10 cellular contexts compared by ENCODE assay signal in the genomic region with DNA sequence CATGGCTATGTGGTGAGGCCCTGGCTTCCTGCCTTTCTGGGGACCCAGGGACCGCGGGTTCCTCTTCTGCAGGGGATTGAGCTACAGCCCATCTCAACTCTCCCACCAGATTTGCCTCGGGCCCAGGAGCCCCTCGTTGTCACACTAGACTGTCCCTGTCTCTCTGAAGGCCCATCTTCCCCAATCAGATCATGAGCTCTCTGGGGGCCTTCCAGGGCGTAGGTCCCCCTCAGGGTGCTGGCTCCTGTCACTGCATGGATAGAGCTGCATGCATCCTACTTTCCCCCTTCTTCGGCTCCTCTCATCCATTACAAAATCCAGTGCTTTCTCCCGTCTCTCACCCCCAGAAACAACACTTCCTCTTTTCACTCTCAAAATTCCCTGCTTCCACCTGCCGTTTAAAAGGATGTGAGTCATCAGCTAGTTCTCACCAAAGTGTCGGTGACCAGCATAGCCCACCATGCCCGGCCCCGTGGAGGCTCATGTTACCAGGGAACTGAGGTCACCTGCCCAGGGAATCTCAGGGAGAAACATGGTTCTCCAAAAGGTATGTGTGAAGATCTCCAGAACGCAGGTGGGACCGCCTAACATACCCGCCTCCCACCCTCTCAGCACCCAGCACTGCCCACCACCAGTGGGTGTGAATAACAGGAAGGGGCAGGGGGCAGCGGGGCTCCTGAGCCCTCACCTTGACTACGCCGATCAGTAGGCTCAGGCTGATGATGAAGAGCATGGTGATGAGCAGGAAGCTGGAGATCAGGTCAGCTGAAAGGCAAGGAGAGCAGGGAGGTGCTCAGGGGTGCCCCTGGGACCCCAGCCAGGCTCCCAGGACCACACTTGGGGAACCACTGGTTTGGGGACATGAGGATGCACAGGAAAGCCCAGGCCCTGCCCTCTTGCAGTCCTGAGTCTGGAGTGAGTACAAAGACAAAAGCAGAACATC. TPM values are rescaled to one million over a fixed set of nuclear protein-coding genes. Genes with fewer than 3 reads are reported as not detected.
DNase-seq lines count a peak whose midpoint lies in the region; ATAC-seq, FAIRE-seq and TF ChIP-seq lines count a peak whose summit lies in the region.
"Had no signal": no experiment of that assay in that cellular context is flagged by ENCODE, and none has a peak within 500 bp of the region (broad histone marks: within the 10 kb centered on the region; RNA-seq: fewer than 3 reads in every experiment).

No MANE protein-coding gene starts in this region.

- H3K4me1 ChIP-seq in endothelial cell of umbilical vein (ENCODE audit: control insufficient read depth, extremely low read depth, insufficient read depth, low read length) = peaks cover 16% of the 10 kb centered on the region

- no peak for ATAC-seq in left colon

- CTCF ChIA-PET in endothelial cell of umbilical vein (lab: Charles Lee) = interaction anchor here (0.8 to 1.6 kb wide), 4 partner anchors 11 to 39 kb away, joined by 3 to 4 read pairs (median 3); a partner anchor contains a TSS

- TF ChIP-seq CTCF in endothelial cell of umbilical vein (IDR thresholded peaks at IDR 0.05; ENCODE audit: extremely low read depth in 1 of 2, insufficient read depth in 1 of 2, low read depth in 1 of 2, low read length in 2 of 2) = no peak

- intact Hi-C loops in endothelial cell of umbilical vein (cut with micrococcal nuclease) = no loop called here
- intact Hi-C loops in left colon (cut with DNase I, micrococcal nuclease) = no loop called here

- no peak overlapping the region for H3K9ac ChIP-seq in endothelial cell of umbilical vein (replicated peaks; ENCODE audit: extremely low read depth, insufficient read depth, low read length)

- H3K36me3 ChIP-seq in endothelial cell of umbilical vein (ENCODE audit: control insufficient read depth in 2 of 2, extremely low read depth in 1 of 2, insufficient read depth in 2 of 2, low read length in 2 of 2) = peaks cover 2 to 3% of the 10 kb centered on the region in 2 experiments

- H3K27me3 ChIP-seq in endothelial cell of umbilical vein (ENCODE audit: control insufficient read depth in 2 of 2, insufficient read depth in 2 of 2, low read length in 2 of 2) = no peaks in the 10 kb centered on the region

- H3K4me3 ChIP-seq in endothelial cell of umbilical vein (replicated peaks in 1 of 3; ENCODE audit: insufficient read depth in 1 of 3, low read depth in 1 of 3, low read length in 3 of 3) = no peak overlapping the region

- FAIRE-seq in endothelial cell of umbilical vein (lab: Jason Lieb, UNC) = peak; percentile 38

- POLR2A ChIA-PET in endothelial cell of umbilical vein (lab: Charles Lee) = no interaction called here

- no peaks in the 10 kb centered on the region for H3K79me2 ChIP-seq in endothelial cell of umbilical vein (ENCODE audit: control insufficient read depth, insufficient read depth, low read length)

- TF ChIP-seq POLR2A in endothelial cell of umbilical vein (IDR thresholded peaks at IDR 0.05; ENCODE audit: low read depth, low read length) = no peak

- BruUV-seq in endothelial cell of umbilical vein (replicated peaks; lab: Mats Ljungman, UMichigan) = no TSS peak

- H3K9me3 ChIP-seq in endothelial cell of umbilical vein (replicated peaks; ENCODE audit: control insufficient read depth, insufficient read depth, low read length) = no peaks in the 10 kb centered on the region

- H3K4me2 ChIP-seq in endothelial cell of umbilical vein (ENCODE audit: insufficient read depth, low read length) = no peak overlapping the region

- H3K9me1 ChIP-seq in endothelial cell of umbilical vein (replicated peaks; ENCODE audit: control insufficient read depth, extremely low read depth, insufficient read depth, low read length) = no peaks in the 10 kb centered on the region

- DNase-seq in ACHN = peak; percentile 15
- DNase-seq in GDM1 (lab: John Stamatoyannopoulos, UW) = peak; percentile 51
- DNase-seq in SHP77 (lab: John Stamatoyannopoulos, UW) = peak; percentile 35 to 62
- peak; percentile 32 for DNase-seq in endothelial cell of umbilical vein (ENCODE audit: low read depth, low spot score)
- DNase-seq in inferior parietal cortex (ENCODE audit: extremely low spot score) = no peak
- no peak for DNase-seq in stimulated activated CD4-positive, alpha-beta T cell treated with anti-CD3 and anti-CD28 coated beads, Interleukin-15, amount 100 ng/mL, for 24 hours
- no peak for DNase-seq in left colon
- no peak for DNase-seq in substantia nigra (lab: John Stamatoyannopoulos, UW)
- DNase-seq: NCI-H2029 treated with DMSO at 0.1 percent for 48 hours; stimulated activated CD4-positive, alpha-beta T cell treated with anti-CD3 and anti-CD28 coated beads, Interleukin-4, amount 100 ng/mL, for 4 hours had no signal

- no peak overlapping the region for H2AFZ ChIP-seq in endothelial cell of umbilical vein (ENCODE audit: low read depth, low read length)

- H4K20me1 ChIP-seq in endothelial cell of umbilical vein (replicated peaks; ENCODE audit: control insufficient read depth, extremely low read depth, insufficient read depth, low read length) = no peaks in the 10 kb centered on the region

- dilution Hi-C loops in endothelial cell of umbilical vein (cut with MboI; ENCODE audit: extremely low pct_ligation_motif_present, low sequenced_read_pairs) = no loop called here

- H3K27ac ChIP-seq in endothelial cell of umbilical vein (ENCODE audit: insufficient read depth, low read depth, low read length) (peak overlapping the region; percentile 39), substantia nigra (ENCODE audit: low read depth, low read length, poor library complexity, severe bottlenecking) (no peak overlapping the region)

- in situ Hi-C loops in ACHN (cut with HindIII; ENCODE audit: low pct_ligation_motif_present, low pct_unique_long_range_greater_than_20kb, low sequenced_read_pairs) = no loop called here

TF ChIP-seq in endothelial cell of umbilical vein, 7 proteins besides CTCF, POLR2A, EP300 and RAD21:
- TF ChIP-seq FOS (IDR thresholded peaks at IDR 0.05; ENCODE audit: borderline replicate concordance, insufficient read depth, low read length) = peak; percentile 11
- TF ChIP-seq JUN (IDR thresholded peaks at IDR 0.05; ENCODE audit: borderline replicate concordance, insufficient read depth, insufficient read length, low read depth) = no peak

RNA-seq across cellular contexts. Expression of a gene that starts 16.4 kb away (rescaled TPM):
- total RNA-seq in endothelial cell of umbilical vein (73.0 and 95.2 TPM in 2 replicates), left colon (10 to 100 TPM; 10.7 to 49.1 TPM)
- 83.4 and 98.9 TPM in 2 replicates for polyA plus RNA-seq in endothelial cell of umbilical vein
- 72.2 and 80.1 TPM in 2 replicates for polyA plus RNA-seq in endothelial cell of umbilical vein (2011; cell fraction: cytosol; rRNA removed)
- 31.8 and 35.0 TPM in 2 replicates for polyA plus RNA-seq in endothelial cell of umbilical vein (2011; cell fraction: nucleus; rRNA removed)
- polyA plus RNA-seq in endothelial cell of umbilical vein (2012) = 72.6 and 111 TPM in 2 replicates
- polyA minus RNA-seq in endothelial cell of umbilical vein = 112 and 124 TPM in 2 replicates
- not detected for polyA minus RNA-seq in endothelial cell of umbilical vein (2011; cell fraction: cytosol; rRNA and poly(A)+ RNA removed)
- 12.2 and 16.6 TPM in 2 replicates for polyA minus RNA-seq in endothelial cell of umbilical vein (2011; cell fraction: nucleus; rRNA and poly(A)+ RNA removed)

RNA-seq across cellular contexts. Expression of a gene that starts 17.8 kb away (rescaled TPM):
- total RNA-seq in endothelial cell of umbilical vein = 0.29 TPM in 1 of 2 replicates, not detected in the other
- 0.13 and 0.36 TPM in 2 replicates for polyA plus RNA-seq in endothelial cell of umbilical vein
- polyA plus RNA-seq in endothelial cell of umbilical vein (2011; cell fraction: cytosol; rRNA removed) = 0.03 and 0.04 TPM in 2 replicates
- 0.41 and 0.69 TPM in 2 replicates for polyA plus RNA-seq in endothelial cell of umbilical vein (2011; cell fraction: nucleus; rRNA removed)
- 0.16 TPM in 1 of 2 replicates, not detected in the other for polyA plus RNA-seq in endothelial cell of umbilical vein (2012)
- 0.19 and 0.51 TPM in 2 replicates for polyA minus RNA-seq in endothelial cell of umbilical vein
- not detected for polyA minus RNA-seq in endothelial cell of umbilical vein (2011; cell fraction: cytosol; rRNA and poly(A)+ RNA removed)
- not detected in 2 replicates for polyA minus RNA-seq in endothelial cell of umbilical vein (2011; cell fraction: nucleus; rRNA and poly(A)+ RNA removed)
- total RNA-seq in left colon = not detected

Comparison
In these comparisons a context has a peak if more than half of its experiments do, and no peak if none do; other contexts are left out.
1. DNase-seq: peak in ACHN (single experiment), GDM1 (single experiment), SHP77 (2 of 2) and endothelial cell of umbilical vein (single experiment); none in inferior parietal cortex (single experiment), stimulated activated CD4-positive, alpha-beta T cell treated with anti-CD3 and anti-CD28 coated beads, Interleukin-15, amount 100 ng/mL, for 24 hours (single experiment), left colon (0 of 2) and substantia nigra (0 of 49).